Comparison of ENCODE assay signal across 2 cellular contexts in genomic region chr14:76781648-76782051, GRCh38.
TF ChIP-seq lines count a peak whose summit lies in the region.

No MANE protein-coding gene starts in this region.

TF ChIP-seq in endothelial cell of umbilical vein, 7 proteins besides CTCF, POLR2A, EP300 and RAD21:
- TF ChIP-seq GATA2 (IDR thresholded peaks at IDR 0.05; ENCODE audit: insufficient read depth, insufficient read length, low read depth, low read length) (no peak), MYC (IDR thresholded peaks at IDR 0.05; ENCODE audit: low read depth, low read length) (no peak), POLR2AphosphoS5 (IDR thresholded peaks at IDR 0.05; ENCODE audit: insufficient read depth, low read depth, low read length) (peak; percentile 8), EZH2 (IDR thresholded peaks at IDR 0.05; ENCODE audit: borderline replicate concordance, low read depth, low read length, severe bottlenecking) (no peak)

TF ChIP-seq in GM23338, 12 proteins besides CTCF, POLR2A, EP300 and RAD21:
- TF ChIP-seq EZH2 (IDR thresholded peaks at IDR 0.05; ENCODE audit: low read depth, unreplicated experiment): no peak
- TF ChIP-seq REST (IDR thresholded peaks at IDR 0.05; ENCODE audit: unreplicated experiment): no peak
- TF ChIP-seq ETS1 (IDR thresholded peaks at IDR 0.05): no peak
- TF ChIP-seq STAT1 (IDR thresholded peaks at IDR 0.05; ENCODE audit: unreplicated experiment): no peak
- TF ChIP-seq CREB1 (CRISPR knock-in tag; IDR thresholded peaks at IDR 0.05; ENCODE audit: low read depth): no peak
- TF ChIP-seq POLR2AphosphoS5 (IDR thresholded peaks at IDR 0.05; ENCODE audit: low read depth): no peak
- no peak for TF ChIP-seq ZNF462 (CRISPR knock-in tag; IDR thresholded peaks at IDR 0.05)
- TF ChIP-seq EZH2phosphoT487 (IDR thresholded peaks at IDR 0.05; ENCODE audit: unreplicated experiment): no peak
- TF ChIP-seq NANOG (IDR thresholded peaks at IDR 0.05; ENCODE audit: borderline replicate concordance): no peak
- no peak for TF ChIP-seq ZNF331 (CRISPR knock-in tag; IDR thresholded peaks at IDR 0.05; ENCODE audit: low read depth)
- TF ChIP-seq ZNF114 (CRISPR knock-in tag; IDR thresholded peaks at IDR 0.05): no peak
- no peak for TF ChIP-seq JUNB (IDR thresholded peaks at IDR 0.05; ENCODE audit: unreplicated experiment)
